Comparison of ENCODE assay signal across 1 cellular context in the genomic region with DNA sequence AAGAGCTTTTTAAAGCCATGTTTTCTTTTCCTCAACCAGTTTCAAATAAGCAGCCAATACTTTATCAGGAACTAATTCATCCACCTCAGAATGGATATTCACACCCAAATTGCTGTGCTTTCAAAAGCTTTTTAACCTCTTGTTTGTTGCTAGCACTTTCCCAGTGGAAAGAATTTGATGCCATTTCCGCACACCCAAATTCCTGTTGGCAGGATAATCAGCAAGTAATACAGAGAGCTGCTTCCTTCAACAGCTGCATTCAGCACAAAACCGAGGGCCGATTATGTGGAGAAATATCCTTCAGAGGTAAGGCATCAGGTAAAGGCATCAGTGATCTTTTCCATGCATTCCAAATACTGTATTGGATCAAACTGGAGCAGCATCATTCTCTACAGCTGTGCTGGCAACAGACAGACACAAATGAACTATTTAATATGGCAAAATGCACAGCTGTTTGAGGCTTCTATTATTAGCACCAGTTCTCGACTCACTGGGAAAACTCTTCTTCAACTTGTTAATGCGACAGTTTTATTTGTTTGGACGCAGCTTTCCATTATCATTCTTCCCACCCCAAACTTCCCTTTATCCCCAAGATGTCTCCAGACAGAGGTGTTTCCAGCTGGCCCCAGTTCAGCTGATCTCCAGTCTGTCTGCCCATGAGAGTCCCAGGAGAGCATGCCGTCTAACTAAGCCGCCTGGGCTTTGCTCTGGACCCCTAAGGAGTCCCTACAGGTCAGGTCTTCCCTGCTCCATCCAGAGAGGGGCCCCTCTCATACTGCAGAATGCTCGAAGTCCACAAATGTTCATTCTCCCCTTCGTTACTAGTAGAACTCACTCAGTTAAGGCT.
TF ChIP-seq lines count a peak whose summit lies in the region.

No MANE protein-coding gene starts in this region.

TF ChIP-seq in K562, 482 proteins besides CTCF, POLR2A, EP300 and RAD21:
- no peak for TF ChIP-seq BACH1 (tag; IDR thresholded peaks at IDR 0.05)
- no peak for TF ChIP-seq CXXC5 (CRISPR knock-in tag; IDR thresholded peaks at IDR 0.05)
- TF ChIP-seq FOXA3 (CRISPR knock-in tag; conservative IDR thresholded peaks at IDR 0.05 in 1 of 2, IDR thresholded peaks at IDR 0.05 in 1 of 2) = no peak
- TF ChIP-seq STAT5B (CRISPR knock-in tag; IDR thresholded peaks at IDR 0.05) = no peak
- TF ChIP-seq BRCA1 (IDR thresholded peaks at IDR 0.05) = no peak
- no peak for TF ChIP-seq BRCA1 (CRISPR knock-in tag; IDR thresholded peaks at IDR 0.05)
- TF ChIP-seq RBM17 (IDR thresholded peaks at IDR 0.05; ENCODE audit: borderline replicate concordance, low read depth, low read length) = no peak
- no peak for TF ChIP-seq SMC3 (conservative IDR thresholded peaks at IDR 0.05; ENCODE audit: insufficient read depth, low read depth, low read length)
- TF ChIP-seq LEF1 (IDR thresholded peaks at IDR 0.05) = no peak
- no peak for TF ChIP-seq XRCC5 (IDR thresholded peaks at IDR 0.05; ENCODE audit: low read depth, low read length)
- TF ChIP-seq MBD2 (IDR thresholded peaks at IDR 0.05; ENCODE audit: borderline replicate concordance, low read depth) = no peak
- no peak for TF ChIP-seq FOXJ3 (CRISPR knock-in tag; IDR thresholded peaks at IDR 0.05)
- TF ChIP-seq, protein P1, sequence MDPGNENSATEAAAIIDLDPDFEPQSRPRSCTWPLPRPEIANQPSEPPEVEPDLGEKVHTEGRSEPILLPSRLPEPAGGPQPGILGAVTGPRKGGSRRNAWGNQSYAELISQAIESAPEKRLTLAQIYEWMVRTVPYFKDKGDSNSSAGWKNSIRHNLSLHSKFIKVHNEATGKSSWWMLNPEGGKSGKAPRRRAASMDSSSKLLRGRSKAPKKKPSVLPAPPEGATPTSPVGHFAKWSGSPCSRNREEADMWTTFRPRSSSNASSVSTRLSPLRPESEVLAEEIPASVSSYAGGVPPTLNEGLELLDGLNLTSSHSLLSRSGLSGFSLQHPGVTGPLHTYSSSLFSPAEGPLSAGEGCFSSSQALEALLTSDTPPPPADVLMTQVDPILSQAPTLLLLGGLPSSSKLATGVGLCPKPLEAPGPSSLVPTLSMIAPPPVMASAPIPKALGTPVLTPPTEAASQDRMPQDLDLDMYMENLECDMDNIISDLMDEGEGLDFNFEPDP (CRISPR knock-in tag; IDR thresholded peaks at IDR 0.05) = no peak
- TF ChIP-seq NEUROD1 (IDR thresholded peaks at IDR 0.05; ENCODE audit: borderline replicate concordance, low read depth, low read length, partially characterized antibody) = no peak
- TF ChIP-seq, protein P2, sequence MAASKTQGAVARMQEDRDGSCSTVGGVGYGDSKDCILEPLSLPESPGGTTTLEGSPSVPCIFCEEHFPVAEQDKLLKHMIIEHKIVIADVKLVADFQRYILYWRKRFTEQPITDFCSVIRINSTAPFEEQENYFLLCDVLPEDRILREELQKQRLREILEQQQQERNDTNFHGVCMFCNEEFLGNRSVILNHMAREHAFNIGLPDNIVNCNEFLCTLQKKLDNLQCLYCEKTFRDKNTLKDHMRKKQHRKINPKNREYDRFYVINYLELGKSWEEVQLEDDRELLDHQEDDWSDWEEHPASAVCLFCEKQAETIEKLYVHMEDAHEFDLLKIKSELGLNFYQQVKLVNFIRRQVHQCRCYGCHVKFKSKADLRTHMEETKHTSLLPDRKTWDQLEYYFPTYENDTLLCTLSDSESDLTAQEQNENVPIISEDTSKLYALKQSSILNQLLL (CRISPR knock-in tag; IDR thresholded peaks at IDR 0.05; ENCODE audit: borderline replicate concordance) = no peak
- TF ChIP-seq, protein P3, sequence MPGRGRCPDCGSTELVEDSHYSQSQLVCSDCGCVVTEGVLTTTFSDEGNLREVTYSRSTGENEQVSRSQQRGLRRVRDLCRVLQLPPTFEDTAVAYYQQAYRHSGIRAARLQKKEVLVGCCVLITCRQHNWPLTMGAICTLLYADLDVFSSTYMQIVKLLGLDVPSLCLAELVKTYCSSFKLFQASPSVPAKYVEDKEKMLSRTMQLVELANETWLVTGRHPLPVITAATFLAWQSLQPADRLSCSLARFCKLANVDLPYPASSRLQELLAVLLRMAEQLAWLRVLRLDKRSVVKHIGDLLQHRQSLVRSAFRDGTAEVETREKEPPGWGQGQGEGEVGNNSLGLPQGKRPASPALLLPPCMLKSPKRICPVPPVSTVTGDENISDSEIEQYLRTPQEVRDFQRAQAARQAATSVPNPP (IDR thresholded peaks at IDR 0.05; ENCODE audit: borderline replicate concordance, insufficient read depth, insufficient read length) = no peak
